In genomic region chr5:65047948-65048690, GRCh38 we compare ENCODE assay signal across 9 cellular contexts.
DNase-seq lines count a peak whose midpoint lies in the region; ATAC-seq lines count a peak whose summit lies in the region.
"Had no signal": no experiment of that assay in that cellular context is flagged by ENCODE, and none has a peak within 500 bp of the region (broad histone marks: within the 10 kb centered on the region; RNA-seq: fewer than 3 reads in every experiment).

No MANE protein-coding gene starts in this region.

- no peak overlapping the region for H3K4me2 ChIP-seq in trophoblast cell (ENCODE audit: low read length)

- H3K4me1 ChIP-seq in trophoblast cell (ENCODE audit: control insufficient read depth in 1 of 2, insufficient read depth in 2 of 2, low read length in 2 of 2) = peaks cover 4 to 6% of the 10 kb centered on the region in 2 experiments

- H2AK5ac ChIP-seq in trophoblast cell (ENCODE audit: low read length) = no peak overlapping the region

- no peaks in the 10 kb centered on the region for H3K9me3 ChIP-seq in trophoblast cell (ENCODE audit: insufficient read depth, low read depth, low read length)

- H3K9ac ChIP-seq in trophoblast cell (ENCODE audit: low read length) = no peak overlapping the region

- no peak overlapping the region for H2AFZ ChIP-seq in trophoblast cell (ENCODE audit: insufficient read depth, low read length, poor library complexity)

- ATAC-seq in GM18909 (IDR thresholded peaks at IDR 0.05; ENCODE audit: poor library complexity, unreplicated experiment) (peak; percentile 52), GM21529 (IDR thresholded peaks at IDR 0.05; ENCODE audit: unreplicated experiment) (peak; percentile 43), HG03175 (IDR thresholded peaks at IDR 0.05; ENCODE audit: unreplicated experiment) (peak; percentile 29)
- ATAC-seq: K562 had no signal

- no peak overlapping the region for H3K14ac ChIP-seq in trophoblast cell (ENCODE audit: low read length)

- peaks cover 17% of the 10 kb centered on the region for H3K79me1 ChIP-seq in trophoblast cell (ENCODE audit: low read length)

- no CpG with 5 or more reads among the region's 2 CpGs for WGBS in trophoblast cell (ENCODE audit: extremely low coverage, insufficient coverage, insufficient read length)

- H3K4ac ChIP-seq in trophoblast cell (ENCODE audit: low read depth, low read length) = no peak overlapping the region

- H4K12ac ChIP-seq in trophoblast cell (ENCODE audit: low read depth, low read length) = no peak overlapping the region

- in situ Hi-C loops in KBM-7 (cut with MboI; ENCODE audit: low pct_unique_long_range_greater_than_20kb, low sequenced_read_pairs) = no loop called here

- H3K36me3 ChIP-seq in trophoblast cell (ENCODE audit: control insufficient read depth in 1 of 2, insufficient read depth in 2 of 2, low read length in 2 of 2) = no peaks in the 10 kb centered on the region

- H3K4me3 ChIP-seq in trophoblast cell (ENCODE audit: low read depth, low read length) = no peak overlapping the region
- H3K4me3 ChIP-seq: K562 had no signal

- H4K8ac ChIP-seq in trophoblast cell (ENCODE audit: low read depth, low read length) = no peak overlapping the region

- no peak overlapping the region for H2BK5ac ChIP-seq in trophoblast cell (ENCODE audit: low read depth, low read length, poor library complexity)

- no peaks in the 10 kb centered on the region for H3K79me2 ChIP-seq in trophoblast cell (ENCODE audit: control insufficient read depth, insufficient read depth, low read length, poor library complexity)

- no peak overlapping the region for H2BK12ac ChIP-seq in trophoblast cell (ENCODE audit: low read length)

- H3K27ac ChIP-seq in trophoblast cell (ENCODE audit: low read depth, low read length) = no peak overlapping the region

- no peak overlapping the region for H3K18ac ChIP-seq in trophoblast cell (ENCODE audit: low read length)

- H2BK120ac ChIP-seq in trophoblast cell (ENCODE audit: insufficient read depth, low read length, poor library complexity) = no peak overlapping the region

- no peak overlapping the region for H3K23ac ChIP-seq in trophoblast cell (ENCODE audit: low read length)

- peak overlapping the region; percentile 63 for H4K91ac ChIP-seq in trophoblast cell (ENCODE audit: low read depth, low read length)

- DNase-seq in trophoblast cell (no peak), KBM-7 (no peak), NCI-H774 (lab: John Stamatoyannopoulos, UW) (no peak), RPMI8226 (no peak)
- DNase-seq: effector CD8-positive, alpha-beta T cell had no signal

- H3K27me3 ChIP-seq in trophoblast cell (ENCODE audit: insufficient read depth, low read length) = no peaks in the 10 kb centered on the region
